ENCODE assay signal across 17 cellular contexts in the genomic region with DNA sequence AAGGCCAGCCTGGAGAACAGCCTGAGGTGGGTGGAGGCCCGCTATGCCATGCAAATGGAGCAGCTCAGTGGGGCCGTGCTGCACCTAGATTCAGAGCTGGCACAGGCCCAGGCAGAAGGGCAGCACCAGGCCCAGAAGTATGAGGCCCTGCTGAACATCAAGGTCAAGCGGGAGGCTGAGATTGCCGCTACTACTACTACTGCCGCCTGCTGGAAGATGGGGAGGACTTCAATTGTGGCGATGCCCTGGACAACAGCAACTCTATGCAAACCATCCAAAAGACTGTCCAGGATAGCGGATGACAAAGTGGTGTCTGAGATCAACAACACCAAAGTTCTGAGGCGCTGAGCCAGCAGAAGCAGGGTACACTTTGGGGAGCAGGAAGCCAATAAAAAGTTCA. TPM values are rescaled to one million over a fixed set of nuclear protein-coding genes. Genes with fewer than 3 reads are reported as not detected.
A peak's percentile ranks its signal among the peaks of the same experiment; 100 is the strongest.
DNase-seq lines count a peak whose midpoint lies in the region; TF ChIP-seq lines count a peak whose summit lies in the region.
"Had no signal": no experiment of that assay in that cellular context is flagged by ENCODE, and none has a peak within 500 bp of the region (broad histone marks: within the 10 kb centered on the region; RNA-seq: fewer than 3 reads in every experiment).

No MANE protein-coding gene starts in this region.

- intact Hi-C loops in mammary epithelial cell (cut with micrococcal nuclease) = no loop called here

- H3K27ac ChIP-seq in C4-2B = no peak overlapping the region
- H3K27ac ChIP-seq in mammary epithelial cell (ENCODE audit: insufficient read depth, low read depth, low read length) = no peak overlapping the region
- H3K27ac ChIP-seq: BLaER1 treated with 17β-estradiol and CSF1 and Interleukin-3, amounts not matched to agents 10 nM and 100 nM; right atrium auricular region had no signal

- no TSS peak for BruUV-seq in mammary epithelial cell (replicated peaks; lab: Mats Ljungman, UMichigan)

- CTCF ChIA-PET in mammary epithelial cell (lab: Charles Lee; ENCODE audit: low non-redundant PET) = no interaction called here

- no peaks in the 10 kb centered on the region for H3K36me3 ChIP-seq in mammary epithelial cell (ENCODE audit: insufficient read depth, low read length)
- H3K36me3 ChIP-seq: right atrium auricular region had no signal

- H3K4me1 ChIP-seq in mammary epithelial cell (ENCODE audit: insufficient read depth, low read length) = peaks cover 4% of the 10 kb centered on the region

- no peaks in the 10 kb centered on the region for H3K9me3 ChIP-seq in mammary epithelial cell (replicated peaks; ENCODE audit: insufficient read depth, low read length)
- H3K9me3 ChIP-seq: right atrium auricular region had no signal

- no peaks in the 10 kb centered on the region for H4K20me1 ChIP-seq in mammary epithelial cell (ENCODE audit: insufficient read depth, low read length)
- H4K20me1 ChIP-seq: BLaER1 treated with 17β-estradiol and CSF1 and Interleukin-3, amounts not matched to agents 10 nM and 100 nM had no signal

- TF ChIP-seq CTCF in C4-2B (conservative IDR thresholded peaks at IDR 0.05) = peak; percentile 57
- TF ChIP-seq CTCF in HFF-Myc (IDR thresholded peaks at IDR 0.05; ENCODE audit: low read depth, low read length, missing control alignments) = peak; percentile 43
- peak; percentile 38 for TF ChIP-seq CTCF in fibroblast of villous mesenchyme (IDR thresholded peaks at IDR 0.05; ENCODE audit: insufficient read depth, low read depth, low read length)
- TF ChIP-seq CTCF in mammary epithelial cell (conservative IDR thresholded peaks at IDR 0.05 in 1 of 2, IDR thresholded peaks at IDR 0.05 in 1 of 2; ENCODE audit: extremely low read depth in 1 of 2, insufficient read depth in 1 of 2, low read depth in 1 of 2, low read length in 2 of 2) = no peak

- dilution Hi-C loops in mammary epithelial cell (cut with HindIII; ENCODE audit: low sequenced_read_pairs) = no loop called here

- peaks cover 12% of the 10 kb centered on the region for H3K79me2 ChIP-seq in mammary epithelial cell (ENCODE audit: insufficient read depth, low read length)

- no peaks in the 10 kb centered on the region for H3K27me3 ChIP-seq in mammary epithelial cell (ENCODE audit: insufficient read depth, low read length)
- H3K27me3 ChIP-seq: BLaER1 treated with 17β-estradiol and CSF1 and Interleukin-3, amounts not matched to agents 10 nM and 100 nM; right atrium auricular region had no signal

- no peak overlapping the region for H3K4me2 ChIP-seq in mammary epithelial cell (ENCODE audit: insufficient read depth, low read depth, low read length)
- H3K4me2 ChIP-seq: BLaER1 treated with 17β-estradiol and CSF1 and Interleukin-3, amounts not matched to agents 10 nM and 100 nM had no signal

- H3K4me3 ChIP-seq in HFF-Myc (replicated peaks; ENCODE audit: low read depth, low read length) = no peak overlapping the region
- H3K4me3 ChIP-seq in fibroblast of villous mesenchyme (ENCODE audit: low read depth, low read length) = no peak overlapping the region
- no peak overlapping the region for H3K4me3 ChIP-seq in mammary epithelial cell (replicated peaks in 1 of 3; ENCODE audit: insufficient read depth in 1 of 3, low read depth in 2 of 3, low read length in 3 of 3)
- H3K4me3 ChIP-seq: BLaER1 treated with 17β-estradiol and CSF1 and Interleukin-3, amounts not matched to agents 10 nM and 100 nM; right atrium auricular region had no signal

- H2AFZ ChIP-seq in mammary epithelial cell (ENCODE audit: low read depth, low read length) = no peak overlapping the region

- no peak overlapping the region for H3K9ac ChIP-seq in mammary epithelial cell (ENCODE audit: insufficient read depth, low read length)
- H3K9ac ChIP-seq: BLaER1 treated with 17β-estradiol and CSF1 and Interleukin-3, amounts not matched to agents 10 nM and 100 nM had no signal

- in situ Hi-C loops in SK-MEL-5 (cut with HindIII; ENCODE audit: low pct_unique_long_range_greater_than_20kb, low sequenced_read_pairs) (no loop called here), mammary epithelial cell (cut with MboI; ENCODE audit: low sequenced_read_pairs in 2 of 2) (no loop called here)

- 84% methylated on average over 8 of the region's 8 CpGs for WGBS in mammary epithelial cell (ENCODE audit: low coverage, missing lambda C conversion rate)

- DNase-seq in HFF-Myc (ENCODE audit: extremely low read depth, low read depth) (no peak), SK-MEL-5 (ENCODE audit: low read depth, low spot score) (peak; percentile 51), fibroblast of villous mesenchyme (ENCODE audit: low read depth) (no peak), NCI-H510A (lab: John Stamatoyannopoulos, UW) (no peak), DMS 273 treated with DMSO at 0.1 percent for 48 hours (lab: John Stamatoyannopoulos, UW) (no peak), mammary epithelial cell (no peak), SW 1271 (lab: John Stamatoyannopoulos, UW) (no peak)
- DNase-seq: activated naive CD4-positive, alpha-beta T cell treated with Interleukin-2 at 50 U/mL for 16 hours; central memory CD4-positive, alpha-beta T cell; NCI-H1417; NCI-H69; Right ventricle myocardium superior; stimulated activated naive B cell treated with anti-CD40 and anti-IgM and Interleukin-4, amounts not matched to agents 10 μg/mL and 1 μg/mL and 100 μg/mL, for 72 hours had no signal

RNA-seq across cellular contexts. Expression of gene TMEM218, which starts 3.1 kb away (rescaled TPM):
- total RNA-seq in SK-MEL-5 (2014; rRNA removed; shearing (Covaris generic)) = 26.9 and 33.8 TPM in 2 replicates
- polyA plus RNA-seq in SK-MEL-5 (2015; cell fraction: cytosol; rRNA removed) = 22.6 and 22.7 TPM in 2 replicates
- 77.0 and 94.5 TPM in 2 replicates for polyA plus RNA-seq in SK-MEL-5 (2015; cell fraction: nucleus; rRNA removed)
- 18.0 and 27.2 TPM in 2 replicates for total RNA-seq in fibroblast of villous mesenchyme
- 10 to 100 TPM; 15.0 to 17.5 TPM for total RNA-seq in mammary epithelial cell
- 25.6 TPM for polyA plus RNA-seq in mammary epithelial cell
- 0.31 TPM for polyA minus RNA-seq in mammary epithelial cell

RNA-seq across cellular contexts. Expression of gene PKNOX2, which starts 50.0 kb away (rescaled TPM):
- 1.4 and 1.6 TPM in 2 replicates for total RNA-seq in SK-MEL-5 (2014; rRNA removed; shearing (Covaris generic))
- polyA plus RNA-seq in SK-MEL-5 (2015; cell fraction: cytosol; rRNA removed) = 2.4 and 4.2 TPM in 2 replicates
- polyA plus RNA-seq in SK-MEL-5 (2015; cell fraction: nucleus; rRNA removed) = 3.7 and 4.8 TPM in 2 replicates
- 0.86 and 2.9 TPM in 2 replicates for total RNA-seq in fibroblast of villous mesenchyme
- under 1 TPM; 0.16 to 0.33 TPM for total RNA-seq in mammary epithelial cell
- polyA plus RNA-seq in mammary epithelial cell = 0.10 TPM
- polyA minus RNA-seq in mammary epithelial cell = not detected
- total RNA-seq: natural killer cell treated with Interleukin-12 subunit alpha and Interleukin-12 subunit beta and Interleukin-15 and Interleukin-18, amount 100 ng/mL, for 72 hours had no signal

RNA-seq across cellular contexts. Expression of gene SLC37A2, which starts 51.4 kb away (rescaled TPM):
- 184 TPM in 2 replicates for total RNA-seq in SK-MEL-5 (2014; rRNA removed; shearing (Covaris generic))
- polyA plus RNA-seq in SK-MEL-5 (2015; cell fraction: cytosol; rRNA removed) = 157 and 194 TPM in 2 replicates
- 207 and 219 TPM in 2 replicates for polyA plus RNA-seq in SK-MEL-5 (2015; cell fraction: nucleus; rRNA removed)
- total RNA-seq in fibroblast of villous mesenchyme = 0.97 and 1.7 TPM in 2 replicates
- 10 to 100 TPM; 34.8 to 85.5 TPM for total RNA-seq in mammary epithelial cell
- polyA plus RNA-seq in mammary epithelial cell = 80.3 TPM
- polyA minus RNA-seq in mammary epithelial cell = 76.7 TPM

Comparison
In these comparisons a context has a peak if more than half of its experiments do, and no peak if none do; other contexts are left out.
1. CTCF ChIP-seq: peak in C4-2B (single experiment), HFF-Myc (single experiment) and fibroblast of villous mesenchyme (single experiment); none in mammary epithelial cell (0 of 2).
2. RNA of gene SLC37A2, which starts 51.4 kb away (total RNA-seq): 184 TPM in SK-MEL-5 and 34.8 to 85.5 TPM in mammary epithelial cell; 0.97 to 1.7 TPM in fibroblast of villous mesenchyme; every median in the first group is over 10 times any median in the second.